ENCODE assay signal across 23 cellular contexts in genomic region chr20:34500823-34501222, GRCh38. TPM values are rescaled to one million over a fixed set of nuclear protein-coding genes. Genes with fewer than 3 reads are reported as not detected.
DNase-seq lines count a peak whose midpoint lies in the region; ATAC-seq, FAIRE-seq and TF ChIP-seq lines count a peak whose summit lies in the region.
"Had no signal": no experiment of that assay in that cellular context is flagged by ENCODE, and none has a peak within 500 bp of the region (broad histone marks: within the 10 kb centered on the region; RNA-seq: fewer than 3 reads in every experiment).

No MANE protein-coding gene starts in this region.

- H3K4me3 ChIP-seq in HepG2 (replicated peaks in 1 of 3; ENCODE audit: insufficient read depth in 1 of 3, low read depth in 2 of 3, low read length in 3 of 3) (no peak overlapping the region), right lobe of liver (no peak overlapping the region), HEK293 (ENCODE audit: low read depth, low read length) (no peak overlapping the region)
- H3K4me3 ChIP-seq: A549; BLaER1 treated with 17β-estradiol and CSF1 and Interleukin-3, amounts not matched to agents 10 nM and 100 nM had no signal

- H3K36me3 ChIP-seq in HepG2 (replicated peaks in 1 of 2; ENCODE audit: control insufficient read depth in 1 of 2, insufficient read depth in 2 of 2, low read length in 2 of 2) = peaks cover 16 to 58% of the 10 kb centered on the region in 2 experiments
- peaks cover 2 to 36% (median 17%) of the 10 kb centered on the region in 4 donors for H3K36me3 ChIP-seq in right lobe of liver
- peaks cover 28 to 53% of the 10 kb centered on the region in 2 experiments for H3K36me3 ChIP-seq in HEK293 (ENCODE audit: control insufficient read depth in 2 of 2, insufficient read depth in 1 of 2, low read length in 2 of 2)

- no peak overlapping the region for H3K4me2 ChIP-seq in HepG2 (ENCODE audit: low read depth, low read length)
- H3K4me2 ChIP-seq: A549; BLaER1 treated with 17β-estradiol and CSF1 and Interleukin-3, amounts not matched to agents 10 nM and 100 nM had no signal

- peak overlapping the region; percentile 19 for H3K27ac Mint-ChIP-seq in central memory CD8-positive, alpha-beta T cell (ENCODE audit: low read depth)
- peak overlapping the region; percentile 44 for H3K27ac Mint-ChIP-seq in stimulated activated effector memory CD8-positive, alpha-beta T cell treated with anti-CD3 and anti-CD28 coated beads, Interleukin-12 subunit alpha, Interleukin-12 subunit beta, amount 100 ng/mL, for 72 hours
- H3K27ac Mint-ChIP-seq: B cell; CD4-positive, alpha-beta T cell; CD8-positive, alpha-beta T cell had no signal

- H3K36me3 Mint-ChIP-seq in central memory CD8-positive, alpha-beta T cell (ENCODE audit: insufficient read depth) = peaks cover 48% of the 10 kb centered on the region
- H3K36me3 Mint-ChIP-seq in stimulated activated effector memory CD8-positive, alpha-beta T cell treated with anti-CD3 and anti-CD28 coated beads, Interleukin-12 subunit alpha, Interleukin-12 subunit beta, amount 100 ng/mL, for 72 hours = peaks cover 89% of the 10 kb centered on the region

- DNase-seq in HepG2 (ENCODE audit: low spot score) (no peak), right lobe of liver (no peak)
- no peak for DNase-seq in central memory CD8-positive, alpha-beta T cell (ENCODE audit: low spot score in 2 of 2)
- no peak for DNase-seq in stimulated activated effector memory CD8-positive, alpha-beta T cell treated with anti-CD3 and anti-CD28 coated beads, Interleukin-12 subunit alpha, Interleukin-12 subunit beta, amount 100 ng/mL, for 72 hours (ENCODE audit: low spot score in 2 of 2)
- DNase-seq: AML-193; Caco-2; Calu3; CD4-positive, alpha-beta T cell; CD8-positive, alpha-beta T cell; DMS79 treated with DMSO at 0.1 percent for 48 hours; GF-D8 had no signal

- TF ChIP-seq EP300 in HepG2 (IDR thresholded peaks at IDR 0.05; ENCODE audit: low read depth in 2 of 2, low read length in 2 of 2) = no peak
- TF ChIP-seq EP300 in HepG2 (CRISPR knock-in tag; IDR thresholded peaks at IDR 0.05; ENCODE audit: borderline replicate concordance) = no peak

- peaks cover 8% of the 10 kb centered on the region for H3K9me3 Mint-ChIP-seq in central memory CD8-positive, alpha-beta T cell
- H3K9me3 Mint-ChIP-seq in stimulated activated effector memory CD8-positive, alpha-beta T cell treated with anti-CD3 and anti-CD28 coated beads, Interleukin-12 subunit alpha, Interleukin-12 subunit beta, amount 100 ng/mL, for 72 hours = peaks cover 6% of the 10 kb centered on the region

- H3K9me3 ChIP-seq in HepG2 (ENCODE audit: low read length) (peaks cover 13% of the 10 kb centered on the region; the same call in 1 of the 2 replicates), right lobe of liver (no peaks in the 10 kb centered on the region), HEK293 (ENCODE audit: control insufficient read depth, insufficient read depth, low read depth, low read length) (no peaks in the 10 kb centered on the region)
- H3K9me3 ChIP-seq: Caco-2 had no signal

- intact Hi-C loops in HepG2 (cut with micrococcal nuclease; ENCODE audit: unreplicated experiment) = no loop called here
- intact Hi-C loops in right lobe of liver (cut with DNase I) = no loop called here

- H3K27ac ChIP-seq in HepG2 (ENCODE audit: extremely low read length, insufficient read depth, low read length) (no peak overlapping the region), right lobe of liver (no peak overlapping the region), HEK293 (ENCODE audit: extremely low read depth, low read depth, low read length) (no peak overlapping the region)
- H3K27ac ChIP-seq: 22Rv1; A549; BLaER1 treated with 17β-estradiol and CSF1 and Interleukin-3, amounts not matched to agents 10 nM and 100 nM; C4-2B had no signal

- in situ Hi-C loops in HepG2 (cut with HindIII; ENCODE audit: extremely low pct_ligation_motif_present, low pct_unique_long_range_greater_than_20kb) = no loop called here

- POLR2A ChIA-PET in HepG2 (lab: Yijun Ruan, JAX) (no interaction called here), HEK293 (lab: Yijun Ruan, JAX) (no interaction called here)

- H2AFZ ChIP-seq in HepG2 (ENCODE audit: low read length) = no peak overlapping the region

- no peak for TF ChIP-seq RAD21 in HepG2 (CRISPR knock-in tag; IDR thresholded peaks at IDR 0.05)

- H3K4me3 Mint-ChIP-seq in central memory CD8-positive, alpha-beta T cell = peak overlapping the region; percentile 6
- no peak overlapping the region for H3K4me3 Mint-ChIP-seq in stimulated activated effector memory CD8-positive, alpha-beta T cell treated with anti-CD3 and anti-CD28 coated beads, Interleukin-12 subunit alpha, Interleukin-12 subunit beta, amount 100 ng/mL, for 72 hours
- H3K4me3 Mint-ChIP-seq: B cell; CD4-positive, alpha-beta T cell; CD8-positive, alpha-beta T cell had no signal

- H3K79me2 ChIP-seq in HepG2 (ENCODE audit: insufficient read depth, low read length) = peaks cover 13% of the 10 kb centered on the region

- TF ChIP-seq CTCF in HepG2 (CRISPR knock-in tag; IDR thresholded peaks at IDR 0.05) (no peak), right lobe of liver (IDR thresholded peaks at IDR 0.05) (no peak), HEK293 (tag by site-specific recombination; IDR thresholded peaks at IDR 0.05) (no peak)

- H3K27me3 Mint-ChIP-seq in central memory CD8-positive, alpha-beta T cell = no peaks in the 10 kb centered on the region
- H3K27me3 Mint-ChIP-seq: B cell; CD4-positive, alpha-beta T cell had no signal

- no peaks in the 10 kb centered on the region for H4K20me1 ChIP-seq in HepG2 (ENCODE audit: insufficient read depth, low read length)

- no peak overlapping the region for H3K9ac ChIP-seq in HepG2 (ENCODE audit: insufficient read depth, low read depth, low read length)
- H3K9ac ChIP-seq: BLaER1 treated with 17β-estradiol and CSF1 and Interleukin-3, amounts not matched to agents 10 nM and 100 nM had no signal

- WGBS in HepG2 (ENCODE audit: low lambda C conversion rate) = 94% methylated on average over 1 of the region's 1 CpG
- WGBS in right lobe of liver (ENCODE audit: insufficient coverage, low coverage, low lambda C conversion rate, missing lambda C conversion rate) = 100% methylated on average over 1 of the region's 1 CpG

- no peak for FAIRE-seq in HepG2 (lab: Jason Lieb, UNC)
- FAIRE-seq: A549, D721Med, GM12892, GM18507 had no signal

- no peak for ATAC-seq in HepG2
- ATAC-seq in right lobe of liver = no peak
- no peak for ATAC-seq in central memory CD8-positive, alpha-beta T cell (replicated peaks; ENCODE audit: extremely low read depth, poor library complexity, severe bottlenecking)
- no peak for ATAC-seq in stimulated activated effector memory CD8-positive, alpha-beta T cell treated with anti-CD3 and anti-CD28 coated beads, Interleukin-12 subunit alpha, Interleukin-12 subunit beta, amount 100 ng/mL, for 72 hours
- no peak for ATAC-seq in HG02588 (IDR thresholded peaks at IDR 0.05; ENCODE audit: unreplicated experiment)
- ATAC-seq in HG03565 (IDR thresholded peaks at IDR 0.05; ENCODE audit: unreplicated experiment) = no peak
- ATAC-seq in GM21360 (IDR thresholded peaks at IDR 0.05; ENCODE audit: unreplicated experiment) = no peak
- ATAC-seq: A549; CD8-positive, alpha-beta T cell had no signal

- H3K27me3 ChIP-seq in HepG2 (ENCODE audit: control insufficient read depth in 1 of 2, insufficient read depth in 2 of 2, low read length in 2 of 2) (no peaks in the 10 kb centered on the region), right lobe of liver (no peaks in the 10 kb centered on the region)
- H3K27me3 ChIP-seq: BLaER1 treated with 17β-estradiol and CSF1 and Interleukin-3, amounts not matched to agents 10 nM and 100 nM had no signal

- peaks cover 34% of the 10 kb centered on the region for H3K4me1 Mint-ChIP-seq in central memory CD8-positive, alpha-beta T cell
- H3K4me1 Mint-ChIP-seq in stimulated activated effector memory CD8-positive, alpha-beta T cell treated with anti-CD3 and anti-CD28 coated beads, Interleukin-12 subunit alpha, Interleukin-12 subunit beta, amount 100 ng/mL, for 72 hours = peaks cover 11% of the 10 kb centered on the region

- no peak for TF ChIP-seq POLR2A in HepG2 (IDR thresholded peaks at IDR 0.05; ENCODE audit: insufficient read depth in 1 of 2, low read depth in 2 of 2, low read length in 2 of 2)
- no peak for TF ChIP-seq POLR2A in right lobe of liver (IDR thresholded peaks at IDR 0.05)

- H3K4me1 ChIP-seq in HepG2 (ENCODE audit: insufficient read depth, low read length) (no peaks in the 10 kb centered on the region), right lobe of liver (no peaks in the 10 kb centered on the region), HEK293 (ENCODE audit: control insufficient read depth, insufficient read depth, low read length) (no peaks in the 10 kb centered on the region)
- H3K4me1 ChIP-seq: A549, Caco-2 had no signal

- CTCF ChIA-PET in HepG2 (lab: Yijun Ruan, JAX; ENCODE audit: low intra/inter-chr PET ratio, low total read pairs) = no interaction called here
- CTCF ChIA-PET in HEK293 (lab: Yijun Ruan, JAX) = no interaction called here

- no TSS peak for BruUV-seq in HepG2 (replicated peaks; lab: Mats Ljungman, UMichigan)

RNA-seq across cellular contexts. Expression of gene DYNLRB1, which starts 15.4 kb away (rescaled TPM):
- total RNA-seq in HepG2 (2016; rRNA removed; fragmentation: Illumina TruSeq; extraction: Trizol) (140 and 151 TPM in 2 replicates), right lobe of liver (10 to 100 TPM; 34.8 to 84.3 (median 42.7) TPM)
- total RNA-seq in HepG2 (2016; cell fraction: cytosol; rRNA removed; fragmentation: Illumina TruSeq; extraction: Trizol; ENCODE audit: low read depth) = 70.8 and 95.6 TPM in 2 replicates
- 132 and 137 TPM in 2 replicates for total RNA-seq in HepG2 (2016; cell fraction: insoluble cytoplasmic fraction; rRNA removed; fragmentation: Illumina TruSeq; extraction: Trizol)
- total RNA-seq in HepG2 (2016; cell fraction: membrane; rRNA removed; fragmentation: Illumina TruSeq; extraction: Trizol) = 86.4 and 104 TPM in 2 replicates
- 52.8 and 64.0 TPM in 2 replicates for total RNA-seq in HepG2 (2016; cell fraction: nucleus; rRNA removed; fragmentation: Illumina TruSeq; extraction: Trizol)
- 244 and 285 TPM in 2 replicates for polyA plus RNA-seq in HepG2 (2011; rRNA removed)
- polyA plus RNA-seq in HepG2 (2011; cell fraction: cytosol; rRNA removed) = 208 and 234 TPM in 2 replicates
- polyA plus RNA-seq in HepG2 (2011; cell fraction: nucleus; rRNA removed) = 71.4 and 86.5 TPM in 2 replicates
- 331 and 366 TPM in 2 replicates for polyA plus RNA-seq in HepG2 (2012)
- 170 and 195 TPM in 2 replicates for polyA plus RNA-seq in HepG2 (2016; cell fraction: cytosol; fragmentation: Illumina TruSeq; extraction: Trizol; ENCODE audit: low read depth)
- 370 and 446 TPM in 2 replicates for polyA plus RNA-seq in HepG2 (2016; cell fraction: insoluble cytoplasmic fraction; fragmentation: Illumina TruSeq; extraction: Trizol; ENCODE audit: low read depth)
- polyA plus RNA-seq in HepG2 (2016; cell fraction: membrane; fragmentation: Illumina TruSeq; extraction: Trizol; ENCODE audit: low read depth) = 217 and 229 TPM in 2 replicates
- 196 and 204 TPM in 2 replicates for polyA plus RNA-seq in HepG2 (2016; cell fraction: nucleus; fragmentation: Illumina TruSeq; extraction: Trizol; ENCODE audit: insufficient read depth, low read depth)
- polyA minus RNA-seq in HepG2 (2011; rRNA and poly(A)+ RNA removed; ENCODE audit: low replicate concordance) = 201 and 224 TPM in 2 replicates
- polyA minus RNA-seq in HepG2 (2011; cell fraction: cytosol; rRNA and poly(A)+ RNA removed) = 65.3 and 87.8 TPM in 2 replicates
- polyA minus RNA-seq in HepG2 (2011; cell fraction: nucleus; rRNA and poly(A)+ RNA removed) = 48.7 and 54.5 TPM in 2 replicates

RNA-seq across cellular contexts. Expression of gene MAP1LC3A, which starts 57.7 kb away (rescaled TPM):
- total RNA-seq in HepG2 (2016; rRNA removed; fragmentation: Illumina TruSeq; extraction: Trizol) (not detected in 2 replicates), right lobe of liver (10 to 100 TPM; 14.4 to 39.6 (median 26.3) TPM)
- total RNA-seq in HepG2 (2016; cell fraction: cytosol; rRNA removed; fragmentation: Illumina TruSeq; extraction: Trizol; ENCODE audit: low read depth) = not detected in 2 replicates
- total RNA-seq in HepG2 (2016; cell fraction: insoluble cytoplasmic fraction; rRNA removed; fragmentation: Illumina TruSeq; extraction: Trizol) = not detected in 2 replicates
- total RNA-seq in HepG2 (2016; cell fraction: membrane; rRNA removed; fragmentation: Illumina TruSeq; extraction: Trizol) = not detected in 2 replicates
- total RNA-seq in HepG2 (2016; cell fraction: nucleus; rRNA removed; fragmentation: Illumina TruSeq; extraction: Trizol) = not detected in 2 replicates
- polyA plus RNA-seq in HepG2 (2011; rRNA removed) = not detected in 2 replicates
- not detected in 2 replicates for polyA plus RNA-seq in HepG2 (2011; cell fraction: cytosol; rRNA removed)
- polyA plus RNA-seq in HepG2 (2011; cell fraction: nucleus; rRNA removed) = 0.17 TPM in 1 of 2 replicates, not detected in the other
- not detected in 2 replicates for polyA plus RNA-seq in HepG2 (2012)
- not detected in 2 replicates for polyA plus RNA-seq in HepG2 (2016; cell fraction: cytosol; fragmentation: Illumina TruSeq; extraction: Trizol; ENCODE audit: low read depth)
- polyA plus RNA-seq in HepG2 (2016; cell fraction: insoluble cytoplasmic fraction; fragmentation: Illumina TruSeq; extraction: Trizol; ENCODE audit: low read depth) = not detected in 2 replicates
- not detected in 2 replicates for polyA plus RNA-seq in HepG2 (2016; cell fraction: membrane; fragmentation: Illumina TruSeq; extraction: Trizol; ENCODE audit: low read depth)
- not detected in 2 replicates for polyA plus RNA-seq in HepG2 (2016; cell fraction: nucleus; fragmentation: Illumina TruSeq; extraction: Trizol; ENCODE audit: insufficient read depth, low read depth)
- not detected in 2 replicates for polyA minus RNA-seq in HepG2 (2011; rRNA and poly(A)+ RNA removed; ENCODE audit: low replicate concordance)
- not detected in 2 replicates for polyA minus RNA-seq in HepG2 (2011; cell fraction: cytosol; rRNA and poly(A)+ RNA removed)
- polyA minus RNA-seq in HepG2 (2011; cell fraction: nucleus; rRNA and poly(A)+ RNA removed) = not detected in 2 replicates

Comparison
In these comparisons a context has a peak if more than half of its experiments do, and no peak if none do; other contexts are left out.
1. RNA of gene MAP1LC3A, which starts 57.7 kb away (total RNA-seq): 14.4 to 39.6 TPM in right lobe of liver; not detected in HepG2; every median in the first group is over 10 times any median in the second.
2. Of the 63 proteins assayed by ChIP-seq in both HepG2 and HEK293: peak only in HepG2: none; only in HEK293: SETDB1; in both: none; in neither: 62.